ENCODE assay signal across 1 cellular context in the genomic region with DNA sequence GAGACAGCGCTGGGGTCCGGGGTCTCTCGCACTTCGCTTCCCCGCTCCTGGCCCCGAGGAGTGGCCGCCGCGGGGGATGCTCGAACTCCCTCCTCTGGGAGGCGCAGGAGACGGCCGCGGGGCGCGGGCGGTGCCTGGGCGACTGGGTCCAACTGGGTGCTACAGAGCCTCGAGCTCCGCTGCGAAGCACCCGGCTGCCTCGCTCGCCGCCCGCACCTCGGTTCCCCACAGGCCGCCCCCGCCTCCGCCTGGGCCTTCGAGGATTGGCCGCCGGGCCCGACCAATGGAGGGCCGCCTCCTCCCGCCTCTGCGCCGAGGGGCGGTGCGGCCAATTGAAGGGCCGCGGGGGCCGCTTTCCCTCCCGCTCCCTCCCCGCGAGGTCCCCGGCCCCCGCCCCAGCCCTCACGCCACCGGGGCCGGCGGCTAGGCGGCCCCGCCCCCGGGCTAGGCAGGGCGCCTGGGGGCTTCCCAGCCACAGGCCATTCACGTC.
A peak's percentile ranks its signal among the peaks of the same experiment; 100 is the strongest.
TF ChIP-seq lines count a peak whose summit lies in the region.

A gene (minus strand): TSS at position 196 of the 490 bp plus-strand sequence. CDS start 216 bp downstream, outside the sequence.

TF ChIP-seq in GM12878, 131 proteins besides CTCF, POLR2A, EP300 and RAD21 (continued from another document):
- TF ChIP-seq, protein P1, sequence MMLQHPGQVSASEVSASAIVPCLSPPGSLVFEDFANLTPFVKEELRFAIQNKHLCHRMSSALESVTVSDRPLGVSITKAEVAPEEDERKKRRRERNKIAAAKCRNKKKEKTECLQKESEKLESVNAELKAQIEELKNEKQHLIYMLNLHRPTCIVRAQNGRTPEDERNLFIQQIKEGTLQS (IDR thresholded peaks at IDR 0.05; ENCODE audit: borderline replicate concordance, extremely low read depth, low read depth, low read length) = no peak
- TF ChIP-seq MYC (IDR thresholded peaks at IDR 0.05; ENCODE audit: insufficient read depth, insufficient read length, insufficient replicate concordance, low read length, severe bottlenecking) (no peak), ZNF207 (IDR thresholded peaks at IDR 0.05; ENCODE audit: borderline replicate concordance) (no peak), TCF7 (IDR thresholded peaks at IDR 0.05; ENCODE audit: borderline replicate concordance) (no peak), KAT2A (conservative IDR thresholded peaks at IDR 0.05; ENCODE audit: control insufficient read depth, low read depth, low read length) (no peak), EGR1 (IDR thresholded peaks at IDR 0.05; ENCODE audit: borderline replicate concordance in 1 of 2, low read depth in 2 of 2, low read length in 2 of 2) (peak in 1 of 2 experiments; percentile 88; a peak in 2 of 3 replicates)
- TF ChIP-seq, protein P2, sequence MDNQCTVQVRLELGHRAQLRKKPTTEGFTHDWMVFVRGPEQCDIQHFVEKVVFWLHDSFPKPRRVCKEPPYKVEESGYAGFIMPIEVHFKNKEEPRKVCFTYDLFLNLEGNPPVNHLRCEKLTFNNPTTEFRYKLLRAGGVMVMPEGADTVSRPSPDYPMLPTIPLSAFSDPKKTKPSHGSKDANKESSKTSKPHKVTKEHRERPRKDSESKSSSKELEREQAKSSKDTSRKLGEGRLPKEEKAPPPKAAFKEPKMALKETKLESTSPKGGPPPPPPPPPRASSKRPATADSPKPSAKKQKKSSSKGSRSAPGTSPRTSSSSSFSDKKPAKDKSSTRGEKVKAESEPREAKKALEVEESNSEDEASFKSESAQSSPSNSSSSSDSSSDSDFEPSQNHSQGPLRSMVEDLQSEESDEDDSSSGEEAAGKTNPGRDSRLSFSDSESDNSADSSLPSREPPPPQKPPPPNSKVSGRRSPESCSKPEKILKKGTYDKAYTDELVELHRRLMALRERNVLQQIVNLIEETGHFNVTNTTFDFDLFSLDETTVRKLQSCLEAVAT (IDR thresholded peaks at IDR 0.05) = no peak
